Comparison of ENCODE assay signal across 1 cellular context in the genomic region with DNA sequence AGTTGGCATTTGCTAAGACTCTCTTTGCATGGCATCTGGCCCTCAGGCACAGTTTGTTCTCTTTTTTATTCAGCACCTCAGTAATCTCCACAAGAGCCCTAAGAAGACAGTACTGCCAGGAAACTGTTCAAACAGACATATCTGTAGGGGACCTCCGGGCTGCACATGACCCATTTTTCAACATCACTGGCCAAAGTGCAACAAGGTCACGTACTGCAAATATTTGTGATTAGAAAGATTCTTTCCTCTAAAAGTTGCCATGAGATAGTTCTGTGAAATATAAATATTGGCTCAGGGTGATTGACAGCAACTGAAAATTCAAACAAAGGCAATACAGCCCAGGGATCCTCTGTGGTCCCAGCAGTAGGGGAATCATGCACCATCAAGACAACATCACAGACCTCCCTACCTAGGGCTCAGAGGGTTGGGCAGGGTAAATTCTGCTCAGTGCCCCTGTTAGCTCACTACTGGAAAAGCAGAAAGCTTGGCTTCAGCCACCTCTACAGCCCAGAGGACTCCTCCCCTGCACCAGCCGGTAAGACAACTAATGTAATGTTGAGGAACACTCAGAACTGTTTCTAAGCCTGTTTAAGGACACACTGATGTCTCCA.
TF ChIP-seq lines count a peak whose summit lies in the region.

No MANE protein-coding gene starts in this region.

TF ChIP-seq in HepG2, 621 proteins besides CTCF, POLR2A, EP300 and RAD21 (continued from another document and continues in another):
- TF ChIP-seq, protein P1, sequence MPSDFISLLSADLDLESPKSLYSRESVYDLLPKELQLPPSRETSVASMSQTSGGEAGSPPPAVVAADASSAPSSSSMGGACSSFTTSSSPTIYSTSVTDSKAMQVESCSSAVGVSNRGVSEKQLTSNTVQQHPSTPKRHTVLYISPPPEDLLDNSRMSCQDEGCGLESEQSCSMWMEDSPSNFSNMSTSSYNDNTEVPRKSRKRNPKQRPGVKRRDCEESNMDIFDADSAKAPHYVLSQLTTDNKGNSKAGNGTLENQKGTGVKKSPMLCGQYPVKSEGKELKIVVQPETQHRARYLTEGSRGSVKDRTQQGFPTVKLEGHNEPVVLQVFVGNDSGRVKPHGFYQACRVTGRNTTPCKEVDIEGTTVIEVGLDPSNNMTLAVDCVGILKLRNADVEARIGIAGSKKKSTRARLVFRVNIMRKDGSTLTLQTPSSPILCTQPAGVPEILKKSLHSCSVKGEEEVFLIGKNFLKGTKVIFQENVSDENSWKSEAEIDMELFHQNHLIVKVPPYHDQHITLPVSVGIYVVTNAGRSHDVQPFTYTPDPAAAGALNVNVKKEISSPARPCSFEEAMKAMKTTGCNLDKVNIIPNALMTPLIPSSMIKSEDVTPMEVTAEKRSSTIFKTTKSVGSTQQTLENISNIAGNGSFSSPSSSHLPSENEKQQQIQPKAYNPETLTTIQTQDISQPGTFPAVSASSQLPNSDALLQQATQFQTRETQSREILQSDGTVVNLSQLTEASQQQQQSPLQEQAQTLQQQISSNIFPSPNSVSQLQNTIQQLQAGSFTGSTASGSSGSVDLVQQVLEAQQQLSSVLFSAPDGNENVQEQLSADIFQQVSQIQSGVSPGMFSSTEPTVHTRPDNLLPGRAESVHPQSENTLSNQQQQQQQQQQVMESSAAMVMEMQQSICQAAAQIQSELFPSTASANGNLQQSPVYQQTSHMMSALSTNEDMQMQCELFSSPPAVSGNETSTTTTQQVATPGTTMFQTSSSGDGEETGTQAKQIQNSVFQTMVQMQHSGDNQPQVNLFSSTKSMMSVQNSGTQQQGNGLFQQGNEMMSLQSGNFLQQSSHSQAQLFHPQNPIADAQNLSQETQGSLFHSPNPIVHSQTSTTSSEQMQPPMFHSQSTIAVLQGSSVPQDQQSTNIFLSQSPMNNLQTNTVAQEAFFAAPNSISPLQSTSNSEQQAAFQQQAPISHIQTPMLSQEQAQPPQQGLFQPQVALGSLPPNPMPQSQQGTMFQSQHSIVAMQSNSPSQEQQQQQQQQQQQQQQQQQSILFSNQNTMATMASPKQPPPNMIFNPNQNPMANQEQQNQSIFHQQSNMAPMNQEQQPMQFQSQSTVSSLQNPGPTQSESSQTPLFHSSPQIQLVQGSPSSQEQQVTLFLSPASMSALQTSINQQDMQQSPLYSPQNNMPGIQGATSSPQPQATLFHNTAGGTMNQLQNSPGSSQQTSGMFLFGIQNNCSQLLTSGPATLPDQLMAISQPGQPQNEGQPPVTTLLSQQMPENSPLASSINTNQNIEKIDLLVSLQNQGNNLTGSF (CRISPR knock-in tag; IDR thresholded peaks at IDR 0.05), result no peak
- TF ChIP-seq ZNF639 (CRISPR knock-in tag; conservative IDR thresholded peaks at IDR 0.05), result 0 out of 2 replicates have a peak, but pooled peaks have one; percentile 30
- TF ChIP-seq HNF1A (IDR thresholded peaks at IDR 0.05; ENCODE audit: low read depth), result peak; percentile 93
- peak; percentile 98 for TF ChIP-seq HNF1A (CRISPR knock-in tag; IDR thresholded peaks at IDR 0.05; ENCODE audit: borderline replicate concordance)
- peak; percentile 100 for TF ChIP-seq NR2F6 (IDR thresholded peaks at IDR 0.05)
- TF ChIP-seq NR2F6 (CRISPR knock-in tag; IDR thresholded peaks at IDR 0.05), result peak; percentile 100
- TF ChIP-seq RELA (CRISPR knock-in tag; IDR thresholded peaks at IDR 0.05), result no peak
- TF ChIP-seq RFX5 (IDR thresholded peaks at IDR 0.05; ENCODE audit: low read depth, low read length), result no peak
- no peak for TF ChIP-seq ZNF44 (CRISPR knock-in tag; IDR thresholded peaks at IDR 0.05)
- peak in 1 of 2 experiments; percentile 18; a peak in 1 of 4 replicates for TF ChIP-seq MAFK (conservative IDR thresholded peaks at IDR 0.05 in 1 of 2, IDR thresholded peaks at IDR 0.05 in 1 of 2; ENCODE audit: low read length in 2 of 2)
- TF ChIP-seq, protein P2, sequence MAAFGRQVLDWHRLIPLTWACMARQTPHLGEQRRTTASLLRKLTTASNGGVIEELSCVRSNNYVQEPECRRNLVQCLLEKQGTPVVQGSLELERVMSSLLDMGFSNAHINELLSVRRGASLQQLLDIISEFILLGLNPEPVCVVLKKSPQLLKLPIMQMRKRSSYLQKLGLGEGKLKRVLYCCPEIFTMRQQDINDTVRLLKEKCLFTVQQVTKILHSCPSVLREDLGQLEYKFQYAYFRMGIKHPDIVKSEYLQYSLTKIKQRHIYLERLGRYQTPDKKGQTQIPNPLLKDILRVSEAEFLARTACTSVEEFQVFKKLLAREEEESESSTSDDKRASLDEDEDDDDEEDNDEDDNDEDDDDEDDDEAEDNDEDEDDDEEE (CRISPR knock-in tag; IDR thresholded peaks at IDR 0.05), result no peak
- TF ChIP-seq KDM3A (CRISPR knock-in tag; IDR thresholded peaks at IDR 0.05; ENCODE audit: low read depth), result peak; percentile 85
- TF ChIP-seq ZNF547 (CRISPR knock-in tag; IDR thresholded peaks at IDR 0.05), result no peak; the same call in 1 of the 2 replicates
- peak; percentile 66; the same call in 1 of the 2 replicates for TF ChIP-seq ZNF605 (CRISPR knock-in tag; IDR thresholded peaks at IDR 0.05)
- peak; percentile 99 for TF ChIP-seq RXRB (CRISPR knock-in tag; IDR thresholded peaks at IDR 0.05; ENCODE audit: borderline replicate concordance)
- TF ChIP-seq CBX2 (IDR thresholded peaks at IDR 0.05; ENCODE audit: low read depth, low read length), result no peak
- TF ChIP-seq CBX2 (CRISPR knock-in tag; IDR thresholded peaks at IDR 0.05; ENCODE audit: low read depth), result no peak
- TF ChIP-seq, protein P3, sequence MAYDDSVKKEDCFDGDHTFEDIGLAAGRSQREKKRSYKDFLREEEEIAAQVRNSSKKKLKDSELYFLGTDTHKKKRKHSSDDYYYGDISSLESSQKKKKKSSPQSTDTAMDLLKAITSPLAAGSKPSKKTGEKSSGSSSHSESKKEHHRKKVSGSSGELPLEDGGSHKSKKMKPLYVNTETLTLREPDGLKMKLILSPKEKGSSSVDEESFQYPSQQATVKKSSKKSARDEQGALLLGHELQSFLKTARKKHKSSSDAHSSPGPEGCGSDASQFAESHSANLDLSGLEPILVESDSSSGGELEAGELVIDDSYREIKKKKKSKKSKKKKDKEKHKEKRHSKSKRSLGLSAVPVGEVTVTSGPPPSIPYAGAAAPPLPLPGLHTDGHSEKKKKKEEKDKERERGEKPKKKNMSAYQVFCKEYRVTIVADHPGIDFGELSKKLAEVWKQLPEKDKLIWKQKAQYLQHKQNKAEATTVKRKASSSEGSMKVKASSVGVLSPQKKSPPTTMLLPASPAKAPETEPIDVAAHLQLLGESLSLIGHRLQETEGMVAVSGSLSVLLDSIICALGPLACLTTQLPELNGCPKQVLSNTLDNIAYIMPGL (CRISPR knock-in tag; IDR thresholded peaks at IDR 0.05; ENCODE audit: borderline replicate concordance in 1 of 2, low read depth in 1 of 2), result peak; percentile 26 to 58; a peak in 2 of 4 replicates
- TF ChIP-seq IKZF1 (IDR thresholded peaks at IDR 0.05), result no peak
- peak; percentile 83; the same call in 1 of the 2 replicates for TF ChIP-seq ZBTB20 (CRISPR knock-in tag; IDR thresholded peaks at IDR 0.05; ENCODE audit: borderline replicate concordance, low read depth)
- TF ChIP-seq, protein P4, sequence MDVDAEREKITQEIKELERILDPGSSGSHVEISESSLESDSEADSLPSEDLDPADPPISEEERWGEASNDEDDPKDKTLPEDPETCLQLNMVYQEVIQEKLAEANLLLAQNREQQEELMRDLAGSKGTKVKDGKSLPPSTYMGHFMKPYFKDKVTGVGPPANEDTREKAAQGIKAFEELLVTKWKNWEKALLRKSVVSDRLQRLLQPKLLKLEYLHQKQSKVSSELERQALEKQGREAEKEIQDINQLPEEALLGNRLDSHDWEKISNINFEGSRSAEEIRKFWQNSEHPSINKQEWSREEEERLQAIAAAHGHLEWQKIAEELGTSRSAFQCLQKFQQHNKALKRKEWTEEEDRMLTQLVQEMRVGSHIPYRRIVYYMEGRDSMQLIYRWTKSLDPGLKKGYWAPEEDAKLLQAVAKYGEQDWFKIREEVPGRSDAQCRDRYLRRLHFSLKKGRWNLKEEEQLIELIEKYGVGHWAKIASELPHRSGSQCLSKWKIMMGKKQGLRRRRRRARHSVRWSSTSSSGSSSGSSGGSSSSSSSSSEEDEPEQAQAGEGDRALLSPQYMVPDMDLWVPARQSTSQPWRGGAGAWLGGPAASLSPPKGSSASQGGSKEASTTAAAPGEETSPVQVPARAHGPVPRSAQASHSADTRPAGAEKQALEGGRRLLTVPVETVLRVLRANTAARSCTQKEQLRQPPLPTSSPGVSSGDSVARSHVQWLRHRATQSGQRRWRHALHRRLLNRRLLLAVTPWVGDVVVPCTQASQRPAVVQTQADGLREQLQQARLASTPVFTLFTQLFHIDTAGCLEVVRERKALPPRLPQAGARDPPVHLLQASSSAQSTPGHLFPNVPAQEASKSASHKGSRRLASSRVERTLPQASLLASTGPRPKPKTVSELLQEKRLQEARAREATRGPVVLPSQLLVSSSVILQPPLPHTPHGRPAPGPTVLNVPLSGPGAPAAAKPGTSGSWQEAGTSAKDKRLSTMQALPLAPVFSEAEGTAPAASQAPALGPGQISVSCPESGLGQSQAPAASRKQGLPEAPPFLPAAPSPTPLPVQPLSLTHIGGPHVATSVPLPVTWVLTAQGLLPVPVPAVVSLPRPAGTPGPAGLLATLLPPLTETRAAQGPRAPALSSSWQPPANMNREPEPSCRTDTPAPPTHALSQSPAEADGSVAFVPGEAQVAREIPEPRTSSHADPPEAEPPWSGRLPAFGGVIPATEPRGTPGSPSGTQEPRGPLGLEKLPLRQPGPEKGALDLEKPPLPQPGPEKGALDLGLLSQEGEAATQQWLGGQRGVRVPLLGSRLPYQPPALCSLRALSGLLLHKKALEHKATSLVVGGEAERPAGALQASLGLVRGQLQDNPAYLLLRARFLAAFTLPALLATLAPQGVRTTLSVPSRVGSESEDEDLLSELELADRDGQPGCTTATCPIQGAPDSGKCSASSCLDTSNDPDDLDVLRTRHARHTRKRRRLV (CRISPR knock-in tag; IDR thresholded peaks at IDR 0.05), result no peak; the same call in 1 of the 2 replicates
- no peak for TF ChIP-seq ZNF253 (CRISPR knock-in tag; IDR thresholded peaks at IDR 0.05; ENCODE audit: borderline replicate concordance)
- TF ChIP-seq MED1 (CRISPR knock-in tag; IDR thresholded peaks at IDR 0.05), result peak; percentile 99
- peak; percentile 94 for TF ChIP-seq BRF2 (CRISPR knock-in tag; IDR thresholded peaks at IDR 0.05)
- TF ChIP-seq ZNF12 (CRISPR knock-in tag; IDR thresholded peaks at IDR 0.05), result 0 out of 2 replicates have a peak, but pooled peaks have one; percentile 33
- TF ChIP-seq MAFF (IDR thresholded peaks at IDR 0.05; ENCODE audit: low read depth, low read length), result peak; percentile 13; the same call in 1 of the 2 replicates
- TF ChIP-seq ZNF775 (CRISPR knock-in tag; IDR thresholded peaks at IDR 0.05; ENCODE audit: borderline replicate concordance), result no peak
- TF ChIP-seq, protein P5, sequence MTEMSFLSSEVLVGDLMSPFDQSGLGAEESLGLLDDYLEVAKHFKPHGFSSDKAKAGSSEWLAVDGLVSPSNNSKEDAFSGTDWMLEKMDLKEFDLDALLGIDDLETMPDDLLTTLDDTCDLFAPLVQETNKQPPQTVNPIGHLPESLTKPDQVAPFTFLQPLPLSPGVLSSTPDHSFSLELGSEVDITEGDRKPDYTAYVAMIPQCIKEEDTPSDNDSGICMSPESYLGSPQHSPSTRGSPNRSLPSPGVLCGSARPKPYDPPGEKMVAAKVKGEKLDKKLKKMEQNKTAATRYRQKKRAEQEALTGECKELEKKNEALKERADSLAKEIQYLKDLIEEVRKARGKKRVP (CRISPR knock-in tag; IDR thresholded peaks at IDR 0.05), result peak in 1 of 2 experiments; percentile 89; a peak in 2 of 4 replicates
- TF ChIP-seq ZNF17 (CRISPR knock-in tag; IDR thresholded peaks at IDR 0.05), result no peak
- TF ChIP-seq MIXL1 (CRISPR knock-in tag; IDR thresholded peaks at IDR 0.05), result peak; percentile 86; the same call in 1 of the 2 replicates
- no peak for TF ChIP-seq POLR2AphosphoS5 (IDR thresholded peaks at IDR 0.05; ENCODE audit: low read depth, low read length)
